Comparison of ENCODE assay signal across 11 cellular contexts in the genomic region with DNA sequence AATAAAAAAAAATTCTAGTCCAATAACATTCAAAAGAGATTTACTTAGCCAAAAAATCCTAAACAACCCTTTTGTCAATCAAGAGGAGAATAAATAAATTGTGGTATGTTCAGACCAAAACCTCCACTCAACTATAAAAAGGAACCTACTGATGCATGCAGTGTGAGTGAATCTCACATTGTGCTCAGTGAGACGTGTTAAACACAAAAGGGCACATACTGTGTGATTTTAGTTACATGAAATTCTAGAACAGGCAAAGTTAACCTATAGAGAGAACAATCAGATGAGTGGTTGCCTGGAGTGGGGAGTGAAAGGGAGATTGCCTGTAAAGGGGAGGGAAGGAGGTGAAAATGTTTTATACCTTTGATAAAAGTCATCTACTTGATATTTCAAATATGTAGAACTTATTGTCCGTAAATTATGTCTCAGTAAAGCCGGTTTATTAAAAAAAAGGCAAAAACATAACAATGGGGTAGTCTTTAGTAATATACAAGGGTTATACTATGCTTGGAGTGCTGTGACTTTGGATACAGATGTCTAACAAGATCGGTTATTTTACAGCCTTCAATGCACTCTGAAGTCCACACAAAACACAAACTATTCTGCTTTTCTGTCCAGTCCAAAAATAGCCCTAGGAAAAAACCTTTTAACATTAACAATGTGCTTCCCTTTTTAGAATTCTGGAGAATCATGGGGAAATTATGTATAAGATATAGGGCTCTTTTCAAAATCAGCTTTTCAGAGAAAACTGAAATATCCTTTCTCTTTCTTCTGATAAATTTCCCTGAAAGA. TPM values are rescaled to one million over a fixed set of nuclear protein-coding genes. Genes with fewer than 3 reads are reported as not detected.
DNase-seq lines count a peak whose midpoint lies in the region; ATAC-seq and TF ChIP-seq lines count a peak whose summit lies in the region.
"Not testable (repeated sequence)": the region's sequence is repeated elsewhere in the genome, so short reads cannot be mapped to it uniquely, and the experiment has no call there.
"Had no signal": no experiment of that assay in that cellular context is flagged by ENCODE, and none has a peak within 500 bp of the region (broad histone marks: within the 10 kb centered on the region; RNA-seq: fewer than 3 reads in every experiment).

No MANE protein-coding gene starts in this region.

- not testable (repeated sequence) for TF ChIP-seq POLR2A in GM18505 (IDR thresholded peaks at IDR 0.05; ENCODE audit: borderline replicate concordance, extremely low read depth, insufficient read depth, insufficient read length)

- ATAC-seq in GM18505 (IDR thresholded peaks at IDR 0.05; ENCODE audit: unreplicated experiment) (peak; percentile 84), HG03378 (IDR thresholded peaks at IDR 0.05; ENCODE audit: unreplicated experiment) (peak; percentile 50)

- DNase-seq in COLO668 (lab: John Stamatoyannopoulos, UW; ENCODE audit: unreplicated experiment) (peak; percentile 35), NCI-H146 (lab: John Stamatoyannopoulos, UW) (peak; percentile 47), NCI-H2107 treated with DMSO at 0.1 percent for 48 hours (lab: John Stamatoyannopoulos, UW; ENCODE audit: unreplicated experiment) (peak; percentile 95), NCI-H69 (lab: John Stamatoyannopoulos, UW) (peak; percentile 20), foreskin melanocyte (peak; percentile 42), renal cortical epithelial cell (ENCODE audit: low read depth) (peak; percentile 6)

RNA-seq across cellular contexts. Expression of gene CCDC201, which starts 30.8 kb away (rescaled TPM):
- total RNA-seq in renal cortical epithelial cell, result not detected in 2 replicates
- total RNA-seq: A172, HepG2, HT-29 had no signal

RNA-seq across cellular contexts. Expression of gene IGFBP1, which starts 46.2 kb away (rescaled TPM):
- total RNA-seq in renal cortical epithelial cell, result 0.15 and 0.17 TPM in 2 replicates
- total RNA-seq: HT-29 had no signal

Comparison
In these comparisons a context has a peak if more than half of its experiments do, and no peak if none do; other contexts are left out.
1. Peak in every context shown above with its lines: DNase-seq and ATAC-seq.
2. DNase-seq: peak in every context shown above with its lines; median percentile 95 in NCI-H2107 treated with DMSO at 0.1 percent for 48 hours; 47 in NCI-H146; 42 in foreskin melanocyte; 35 in COLO668; 20 in NCI-H69; 6 in renal cortical epithelial cell.